Comparison of ENCODE assay signal across 8 cellular contexts in the genomic region with DNA sequence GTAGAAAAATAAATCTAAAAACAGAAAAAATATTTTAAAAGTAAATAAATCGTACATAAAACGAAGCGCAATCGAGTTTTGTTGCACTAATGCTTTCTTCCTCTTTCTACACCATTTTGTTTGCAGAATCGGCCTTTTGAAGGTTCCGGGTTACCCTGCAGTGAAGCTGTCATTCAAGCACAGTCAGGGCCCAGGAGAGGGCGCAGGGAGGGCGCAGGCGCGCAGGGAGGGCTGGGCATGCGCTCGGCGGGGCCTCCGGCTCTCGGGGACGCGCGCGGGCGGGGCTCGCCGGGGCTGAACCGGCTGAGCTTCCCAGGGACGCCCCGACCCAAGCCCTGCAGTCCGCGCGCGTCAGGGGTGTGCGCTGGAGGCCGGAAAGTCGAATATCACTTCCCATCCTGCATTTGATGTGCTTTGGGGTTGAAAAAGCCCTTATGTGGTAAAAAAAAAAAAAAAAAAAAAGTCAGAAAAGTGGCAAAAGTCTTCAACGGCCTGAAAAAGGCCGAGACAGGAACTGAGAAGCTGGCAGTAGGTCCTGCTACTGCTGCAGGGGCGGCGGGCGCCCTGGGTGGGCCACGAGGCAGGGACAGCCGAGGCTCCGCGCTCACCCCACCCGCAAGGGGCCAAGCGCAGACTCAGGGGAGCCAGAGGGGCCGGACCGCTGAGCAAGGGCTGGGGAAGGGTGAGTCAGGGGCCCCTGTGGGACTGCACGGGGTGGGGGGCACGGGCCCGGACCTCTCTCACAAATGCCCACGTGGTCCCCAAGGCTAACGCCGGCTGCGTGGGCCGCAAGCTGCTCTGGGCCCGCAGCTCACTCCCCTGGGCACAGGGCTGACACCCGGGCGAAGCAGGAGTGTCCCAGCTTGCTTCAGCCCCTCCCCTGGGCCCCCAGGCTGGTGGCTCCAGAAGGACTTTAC. TPM values are rescaled to one million over a fixed set of nuclear protein-coding genes. Genes with fewer than 3 reads are reported as not detected.
DNase-seq lines count a peak whose midpoint lies in the region; ATAC-seq lines count a peak whose summit lies in the region.

No MANE protein-coding gene starts in this region.

- peaks cover 17% of the 10 kb centered on the region for H3K4me1 Mint-ChIP-seq in dendritic cell treated with granulocyte-macrophage colony-stimulating factor and Interleukin-4, amounts not matched to agents 40 ng/mL and 50 ng/mL, for 4 days (ENCODE audit: low read depth)

- ATAC-seq in GM18867 (IDR thresholded peaks at IDR 0.05; ENCODE audit: unreplicated experiment) (peak; percentile 99), HG03095 (IDR thresholded peaks at IDR 0.05; ENCODE audit: unreplicated experiment) (peak; percentile 99), left lobe of liver (peak; percentile 100)

- DNase-seq in 8988T (peak; percentile 83), NCI-H524 (lab: John Stamatoyannopoulos, UW) (peak; percentile 77 to 91), left lobe of liver (ENCODE audit: low spot score) (peak; percentile 88)
- peak; percentile 82 to 86 for DNase-seq in activated CD4-positive, alpha-beta T cell treated with anti-CD3 and anti-CD28 coated beads, Interleukin-2, amount 50 U/mL, for 24 hours (ENCODE audit: low read depth in 1 of 2, low spot score in 1 of 2)
- peak; percentile 90 for DNase-seq in stimulated activated CD4-positive, alpha-beta T cell treated with anti-CD3 and anti-CD28 coated beads, Interleukin-1b, Interleukin-23, amount 100 ng/mL, for 48 hours

- intact Hi-C loops in dendritic cell treated with granulocyte-macrophage colony-stimulating factor and Interleukin-4, amounts not matched to agents 40 ng/mL and 50 ng/mL, for 4 days (cut with micrococcal nuclease) = loop anchor here (2.0 to 10.0 kb wide), 3 partner anchors 489 to 1388 kb away; a partner anchor contains a TSS

- peaks cover 7% of the 10 kb centered on the region for H3K36me3 Mint-ChIP-seq in dendritic cell treated with granulocyte-macrophage colony-stimulating factor and Interleukin-4, amounts not matched to agents 40 ng/mL and 50 ng/mL, for 4 days (ENCODE audit: low read depth)

- H3K9me3 Mint-ChIP-seq in dendritic cell treated with granulocyte-macrophage colony-stimulating factor and Interleukin-4, amounts not matched to agents 40 ng/mL and 50 ng/mL, for 4 days = peaks cover 26% of the 10 kb centered on the region

- no peaks in the 10 kb centered on the region for H3K27me3 Mint-ChIP-seq in dendritic cell treated with granulocyte-macrophage colony-stimulating factor and Interleukin-4, amounts not matched to agents 40 ng/mL and 50 ng/mL, for 4 days

- H3K27ac Mint-ChIP-seq in dendritic cell treated with granulocyte-macrophage colony-stimulating factor and Interleukin-4, amounts not matched to agents 40 ng/mL and 50 ng/mL, for 4 days = peak overlapping the region; percentile 91

- peak overlapping the region; percentile 72 for H3K4me3 Mint-ChIP-seq in dendritic cell treated with granulocyte-macrophage colony-stimulating factor and Interleukin-4, amounts not matched to agents 40 ng/mL and 50 ng/mL, for 4 days

RNA-seq across cellular contexts. Expression of a gene that starts 40.5 kb away (rescaled TPM):
- total RNA-seq in left lobe of liver = 2.9 TPM

Comparison
In these comparisons a context has a peak if more than half of its experiments do, and no peak if none do; other contexts are left out.
1. Peak in every context shown above with its lines: DNase-seq and ATAC-seq.